In genomic region chr11:10317281-10317755, GRCh38 we compare ENCODE assay signal across 10 cellular contexts.
A peak's percentile ranks its signal among the peaks of the same experiment; 100 is the strongest.
DNase-seq lines count a peak whose midpoint lies in the region; ATAC-seq and TF ChIP-seq lines count a peak whose summit lies in the region.
"Had no signal": no experiment of that assay in that cellular context is flagged by ENCODE, and none has a peak within 500 bp of the region (broad histone marks: within the 10 kb centered on the region; RNA-seq: fewer than 3 reads in every experiment).

No MANE protein-coding gene starts in this region.

- no peaks in the 10 kb centered on the region for H3K9me3 ChIP-seq in MM.1S (replicated peaks; ENCODE audit: insufficient read depth, low read length)

- no peaks in the 10 kb centered on the region for H3K9me2 ChIP-seq in MM.1S (replicated peaks; ENCODE audit: insufficient read depth, low read length)

- peaks cover 5% of the 10 kb centered on the region for H3K79me2 ChIP-seq in MM.1S (ENCODE audit: low read length)

- peak; percentile 17 for ATAC-seq in GM21367 (IDR thresholded peaks at IDR 0.05; ENCODE audit: unreplicated experiment)
- ATAC-seq in HG02973 (IDR thresholded peaks at IDR 0.05; ENCODE audit: unreplicated experiment): no peak
- no peak for ATAC-seq in HG03469 (IDR thresholded peaks at IDR 0.05; ENCODE audit: unreplicated experiment)

- DNase-seq in DMS153 treated with DMSO at 0.1 percent for 48 hours (lab: John Stamatoyannopoulos, UW; ENCODE audit: unreplicated experiment): peak; percentile 67
- DNase-seq in MM.1S: peak; percentile 56
- peak; percentile 16 for DNase-seq in globus pallidus (ENCODE audit: low spot score)
- no peak for DNase-seq in NCI-H2171 (lab: John Stamatoyannopoulos, UW)
- no peak for DNase-seq in activated CD4-positive, alpha-beta T cell treated with anti-CD3 and anti-CD28 coated beads, Interleukin-2, amount 50 U/mL, for 4 hours
- DNase-seq: activated gamma-delta T cell, mammary epithelial cell had no signal

- peak overlapping the region; percentile 89 for H3K27ac ChIP-seq in MM.1S (ENCODE audit: low read length)

- no peak for TF ChIP-seq CTCF in MM.1S (IDR thresholded peaks at IDR 0.05; ENCODE audit: low read length)

- no peaks in the 10 kb centered on the region for H3K27me3 ChIP-seq in MM.1S (replicated peaks; ENCODE audit: insufficient read depth, low read length)

- H3K9ac ChIP-seq in MM.1S (ENCODE audit: low read length): peak overlapping the region; percentile 46

- no peaks in the 10 kb centered on the region for H3K36me3 ChIP-seq in MM.1S (replicated peaks; ENCODE audit: insufficient read depth, low read length)

- peak overlapping the region; percentile 46 for H3K4me2 ChIP-seq in MM.1S (ENCODE audit: low read depth, low read length)

- H3K4me3 ChIP-seq in MM.1S (ENCODE audit: low read length): peak overlapping the region; percentile 3

- H3F3A ChIP-seq in MM.1S (ENCODE audit: insufficient read depth, low read length): peaks cover 58% of the 10 kb centered on the region

- peak overlapping the region; percentile 32 for H2AFZ ChIP-seq in MM.1S (ENCODE audit: low read length)

- peaks cover 61% of the 10 kb centered on the region for H3K4me1 ChIP-seq in MM.1S (ENCODE audit: low read length)

- H4K20me1 ChIP-seq in MM.1S (ENCODE audit: insufficient read depth, low read length): no peaks in the 10 kb centered on the region

Comparison
In these comparisons a context has a peak if more than half of its experiments do, and no peak if none do; other contexts are left out.
1. DNase-seq: peak in DMS153 treated with DMSO at 0.1 percent for 48 hours (single experiment), MM.1S (single experiment) and globus pallidus (single experiment); none in NCI-H2171 (single experiment) and activated CD4-positive, alpha-beta T cell treated with anti-CD3 and anti-CD28 coated beads, Interleukin-2, amount 50 U/mL, for 4 hours (0 of 2).